Comparison of ENCODE assay signal across 1 cellular context in the genomic region with DNA sequence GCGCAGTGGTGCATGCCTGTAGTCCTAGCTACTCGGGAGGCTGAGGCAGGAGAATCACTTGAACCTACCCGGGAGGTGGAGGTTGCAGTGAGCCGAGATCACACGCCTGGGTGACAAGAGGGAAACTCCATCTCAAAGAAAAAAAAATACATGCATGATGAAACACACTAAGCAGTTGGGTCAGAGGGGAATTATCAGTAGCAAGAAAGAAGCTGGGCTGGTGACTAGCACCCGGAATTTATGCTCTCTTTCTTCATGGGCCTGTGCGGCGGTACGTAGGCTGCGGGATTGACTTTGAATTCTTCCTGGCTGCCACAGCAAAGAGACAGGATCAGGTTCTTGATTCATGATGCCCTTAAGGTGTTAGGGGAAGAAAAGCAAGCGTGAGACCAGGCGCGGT.
A peak's percentile ranks its signal among the peaks of the same experiment; 100 is the strongest.
TF ChIP-seq lines count a peak whose summit lies in the region.
"Not testable (repeated sequence)": the region's sequence is repeated elsewhere in the genome, so short reads cannot be mapped to it uniquely, and the experiment has no call there.

No MANE protein-coding gene starts in this region.

TF ChIP-seq in K562, 482 proteins besides CTCF, POLR2A, EP300 and RAD21:
- peak; percentile 28; the same call in 1 of the 2 replicates for TF ChIP-seq ZNF175 (CRISPR knock-in tag; IDR thresholded peaks at IDR 0.05; ENCODE audit: low read depth)
- TF ChIP-seq CEBPG, NR2C2 (CRISPR knock-in tag; IDR thresholded peaks at IDR 0.05): not testable (repeated sequence)
- TF ChIP-seq CEBPG (tag; conservative IDR thresholded peaks at IDR 0.05 in 1 of 2, IDR thresholded peaks at IDR 0.05 in 1 of 2), result peak in 1 of 2 experiments; percentile 75; a peak in 2 of 4 replicates
- TF ChIP-seq NR2C2 (tag; IDR thresholded peaks at IDR 0.05), result 0 out of 2 replicates have a peak, but pooled peaks have one; percentile 18
- peak; percentile 41; the same call in 1 of the 2 replicates for TF ChIP-seq ZNF384 (IDR thresholded peaks at IDR 0.05; ENCODE audit: low read depth, low read length)
